ENCODE assay signal across 9 cellular contexts in the genomic region with DNA sequence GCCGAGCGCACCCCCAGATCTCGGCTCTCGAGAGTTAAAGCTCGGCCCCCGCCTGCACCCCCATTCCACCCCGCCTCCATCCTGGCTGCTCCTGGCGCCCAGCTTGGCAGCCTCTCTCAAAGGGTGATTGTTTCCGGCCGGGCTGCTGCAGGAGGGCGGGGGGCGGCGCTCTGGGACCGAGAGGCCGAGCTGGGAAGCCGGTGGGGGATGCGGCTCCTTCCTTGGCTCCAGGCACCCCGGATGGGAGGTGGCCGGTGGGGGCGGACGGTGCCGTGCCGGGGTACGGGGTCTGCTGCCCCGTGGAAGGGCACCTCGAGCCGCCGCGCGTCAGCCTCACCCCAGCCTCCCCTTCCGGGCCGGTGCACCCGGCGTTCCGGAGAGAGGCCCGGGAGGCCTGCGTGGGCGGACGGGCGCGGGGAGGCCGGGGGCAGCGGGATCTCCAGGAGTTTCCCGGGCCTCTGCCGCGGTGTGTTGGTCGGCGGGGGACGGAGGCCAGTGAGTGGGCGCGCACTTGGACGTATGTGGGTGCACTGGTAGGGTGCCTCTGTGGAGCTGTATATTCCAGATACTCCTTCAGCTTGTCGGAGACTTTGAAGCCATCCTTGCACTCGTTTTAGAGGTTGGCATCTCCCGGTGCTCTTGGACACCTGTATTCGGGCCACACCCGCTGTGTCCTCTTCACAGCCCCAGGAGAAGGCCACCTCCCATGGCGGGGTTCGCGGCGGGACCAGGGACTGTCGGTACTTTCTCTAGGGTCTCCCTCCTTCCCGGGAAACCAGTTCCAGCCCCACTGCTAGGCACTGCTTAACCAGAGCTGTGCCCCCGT. TPM values are rescaled to one million over a fixed set of nuclear protein-coding genes. Genes with fewer than 3 reads are reported as not detected.
DNase-seq lines count a peak whose midpoint lies in the region; ATAC-seq and TF ChIP-seq lines count a peak whose summit lies in the region.
"Had no signal": no experiment of that assay in that cellular context is flagged by ENCODE, and none has a peak within 500 bp of the region (broad histone marks: within the 10 kb centered on the region; RNA-seq: fewer than 3 reads in every experiment).

No MANE protein-coding gene starts in this region.

- H3K27me3 ChIP-seq in foreskin keratinocyte (peaks cover 67% of the 10 kb centered on the region), parathyroid adenoma (ENCODE audit: control insufficient read depth, insufficient read depth, low read length) (peaks cover 3% of the 10 kb centered on the region), colonic mucosa (peaks cover 41% of the 10 kb centered on the region)

- H3K36me3 ChIP-seq in parathyroid adenoma (ENCODE audit: control insufficient read depth, insufficient read depth, low read length): no peaks in the 10 kb centered on the region
- no peaks in the 10 kb centered on the region for H3K36me3 ChIP-seq in colonic mucosa

- POLR2A ChIA-PET in HEK293T (lab: Yijun Ruan, JAX): no interaction called here

- H3K4me3 ChIP-seq in parathyroid adenoma (ENCODE audit: low read depth, low read length): no peak overlapping the region
- no peak overlapping the region for H3K4me3 ChIP-seq in colonic mucosa

- H3K27ac ChIP-seq in foreskin keratinocyte: no peak overlapping the region
- H3K27ac ChIP-seq in parathyroid adenoma: no peak overlapping the region
- H3K27ac ChIP-seq in colonic mucosa: no peak overlapping the region
- H3K27ac ChIP-seq: HL-60 had no signal

- no peaks in the 10 kb centered on the region for H3K79me2 ChIP-seq in parathyroid adenoma

- peak overlapping the region; percentile 42 for H2AFZ ChIP-seq in parathyroid adenoma

- CTCF ChIA-PET in HEK293T (lab: Yijun Ruan, JAX): no interaction called here

- H3K4me1 ChIP-seq in foreskin keratinocyte (no peaks in the 10 kb centered on the region), parathyroid adenoma (no peaks in the 10 kb centered on the region), colonic mucosa (no peaks in the 10 kb centered on the region)

- no peak for TF ChIP-seq CTCF in foreskin keratinocyte (conservative IDR thresholded peaks at IDR 0.05)
- TF ChIP-seq CTCF in parathyroid adenoma (IDR thresholded peaks at IDR 0.05): no peak
- no peak for TF ChIP-seq CTCF in colonic mucosa (IDR thresholded peaks at IDR 0.05)

- DNase-seq in HEK293T (ENCODE audit: extremely low spot score) (peak; percentile 34), foreskin keratinocyte (no peak), inferior parietal cortex (ENCODE audit: extremely low spot score) (no peak), NCI-H2171 treated with DMSO at 0.1 percent for 48 hours (lab: John Stamatoyannopoulos, UW) (no peak), colonic mucosa (no peak)
- DNase-seq in activated CD4-positive, alpha-beta T cell treated with anti-CD3 and anti-CD28 coated beads for 48 hours: peak; percentile 19

- ATAC-seq in foreskin keratinocyte (peak; percentile 34), HG03097 (IDR thresholded peaks at IDR 0.05; ENCODE audit: low FRiP score, unreplicated experiment) (no peak)

- no peak overlapping the region for H3K4me2 ChIP-seq in parathyroid adenoma (ENCODE audit: low read length)

- no peak overlapping the region for H3K9ac ChIP-seq in parathyroid adenoma
- H3K9ac ChIP-seq in colonic mucosa (ENCODE audit: low read depth in 2 of 2, low read length in 2 of 2): no peak overlapping the region

- intact Hi-C loops in colonic mucosa (cut with DNase I): no loop called here

- H3K9me3 ChIP-seq in parathyroid adenoma (ENCODE audit: control insufficient read depth, low read length) (no peaks in the 10 kb centered on the region), colonic mucosa (no peaks in the 10 kb centered on the region)

TF ChIP-seq in HEK293T, 16 proteins besides CTCF, POLR2A, EP300 and RAD21:
- TF ChIP-seq ZNF384 (IDR thresholded peaks at IDR 0.05) (no peak), TARDBP (IDR thresholded peaks at IDR 0.05) (no peak), FOXM1 (IDR thresholded peaks at IDR 0.05; ENCODE audit: borderline replicate concordance) (no peak), L3MBTL2 (conservative IDR thresholded peaks at IDR 0.05) (no peak), LEF1 (IDR thresholded peaks at IDR 0.05; ENCODE audit: borderline replicate concordance) (no peak), CTBP1 (IDR thresholded peaks at IDR 0.05; ENCODE audit: borderline replicate concordance) (no peak), SUZ12 (IDR thresholded peaks at IDR 0.05) (no peak), BHLHE40 (IDR thresholded peaks at IDR 0.05; ENCODE audit: borderline replicate concordance) (no peak), FOXA1 (IDR thresholded peaks at IDR 0.05) (no peak), SP1 (IDR thresholded peaks at IDR 0.05) (no peak), ARNT (IDR thresholded peaks at IDR 0.05) (no peak)
- TF ChIP-seq, protein P1, sequence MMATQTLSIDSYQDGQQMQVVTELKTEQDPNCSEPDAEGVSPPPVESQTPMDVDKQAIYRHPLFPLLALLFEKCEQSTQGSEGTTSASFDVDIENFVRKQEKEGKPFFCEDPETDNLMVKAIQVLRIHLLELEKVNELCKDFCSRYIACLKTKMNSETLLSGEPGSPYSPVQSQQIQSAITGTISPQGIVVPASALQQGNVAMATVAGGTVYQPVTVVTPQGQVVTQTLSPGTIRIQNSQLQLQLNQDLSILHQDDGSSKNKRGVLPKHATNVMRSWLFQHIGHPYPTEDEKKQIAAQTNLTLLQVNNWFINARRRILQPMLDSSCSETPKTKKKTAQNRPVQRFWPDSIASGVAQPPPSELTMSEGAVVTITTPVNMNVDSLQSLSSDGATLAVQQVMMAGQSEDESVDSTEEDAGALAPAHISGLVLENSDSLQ (IDR thresholded peaks at IDR 0.05): no peak
TF ChIP-seq in HEK293T: peak in this region for 0.

RNA-seq across cellular contexts. Expression of a gene that starts 0.7 kb away (rescaled TPM):
- total RNA-seq in foreskin keratinocyte: 0.03 and 0.07 TPM in 2 replicates
- 0.03 and 0.09 TPM in 2 replicates for polyA plus RNA-seq in foreskin keratinocyte
- total RNA-seq in colonic mucosa: under 1 TPM in 1 of 2 donors, not detected in 1; 0.13 TPM

Comparison
In these comparisons a context has a peak if more than half of its experiments do, and no peak if none do; other contexts are left out.
1. DNase-seq: peak in HEK293T (single experiment) and activated CD4-positive, alpha-beta T cell treated with anti-CD3 and anti-CD28 coated beads for 48 hours (single experiment); none in foreskin keratinocyte (0 of 2), inferior parietal cortex (single experiment), NCI-H2171 treated with DMSO at 0.1 percent for 48 hours (single experiment) and colonic mucosa (single experiment).